Comparison of ENCODE assay signal across 10 cellular contexts in the genomic region with DNA sequence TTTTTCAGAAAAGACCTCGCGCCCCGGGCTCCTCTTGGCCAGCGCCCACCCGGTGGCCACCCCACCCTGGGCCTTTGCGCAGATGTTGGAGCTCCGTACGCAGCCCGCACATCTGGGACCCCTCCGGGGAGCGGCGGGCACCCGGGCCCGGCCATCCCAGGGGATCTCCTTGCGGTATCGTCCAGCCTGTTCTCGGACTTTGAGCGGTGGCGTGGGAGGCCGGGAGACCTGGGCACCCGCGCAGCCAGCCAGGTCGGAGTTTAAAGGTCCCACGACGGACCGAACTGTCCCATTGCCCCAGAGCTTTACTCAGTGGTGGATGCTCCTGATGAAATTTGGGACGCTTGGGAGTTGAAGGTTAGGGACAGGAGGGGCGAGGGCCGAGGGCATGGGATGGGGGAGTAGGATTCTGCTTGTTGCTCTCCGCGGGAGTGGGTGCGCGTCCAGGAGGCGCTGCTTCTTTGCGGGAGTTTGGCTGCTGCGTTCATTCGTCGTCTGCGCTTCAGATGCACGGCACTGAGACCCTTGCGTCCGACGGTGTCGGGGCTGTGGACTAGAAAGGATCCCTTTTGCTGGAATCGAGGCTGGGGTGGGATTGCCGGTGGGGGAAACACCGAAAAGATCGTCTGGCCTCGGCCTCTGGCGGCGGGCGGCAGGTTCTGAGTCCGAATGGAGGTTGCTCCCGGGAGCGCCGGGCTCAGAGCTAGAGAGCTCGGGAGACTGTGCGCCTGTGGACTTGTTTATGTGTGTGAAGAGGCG. TPM values are rescaled to one million over a fixed set of nuclear protein-coding genes. Genes with fewer than 3 reads are reported as not detected.
DNase-seq lines count a peak whose midpoint lies in the region; ATAC-seq and TF ChIP-seq lines count a peak whose summit lies in the region.
"Had no signal": no experiment of that assay in that cellular context is flagged by ENCODE, and none has a peak within 500 bp of the region (broad histone marks: within the 10 kb centered on the region; RNA-seq: fewer than 3 reads in every experiment).

No MANE protein-coding gene starts in this region.

- no peaks in the 10 kb centered on the region for H3K9me2 ChIP-seq in DOHH2 (replicated peaks; ENCODE audit: control insufficient read depth, low read length)

- H3K36me3 ChIP-seq in DOHH2 (ENCODE audit: control insufficient read depth, low read length) (no peaks in the 10 kb centered on the region), NT2/D1 (ENCODE audit: insufficient read depth, insufficient read length, low read length) (peaks cover 11% of the 10 kb centered on the region), prostate gland (no peaks in the 10 kb centered on the region)

- TF ChIP-seq POLR2A in prostate gland (IDR thresholded peaks at IDR 0.05) = no peak

- 2% methylated on average over 59 of the region's 59 CpGs for WGBS in prostate gland

- H4K20me1 ChIP-seq in DOHH2 (ENCODE audit: control insufficient read depth, insufficient read depth, low read depth, low read length) = no peaks in the 10 kb centered on the region

- H3K27me3 ChIP-seq in DOHH2 (ENCODE audit: control insufficient read depth, low read length) (peaks cover 49% of the 10 kb centered on the region), NT2/D1 (ENCODE audit: insufficient read depth, insufficient read length) (peaks cover 89% of the 10 kb centered on the region), prostate gland (replicated peaks; ENCODE audit: insufficient read depth) (peaks cover 7% of the 10 kb centered on the region)

- no peak for DNase-seq in NT2/D1 (ENCODE audit: low read depth, low spot score)
- no peak for DNase-seq in left ventricle myocardium superior
- no peak for DNase-seq in prostate gland (ENCODE audit: low spot score)
- no peak for DNase-seq in NCI-H510A (lab: John Stamatoyannopoulos, UW)
- no peak for DNase-seq in UCSD-AML1 (lab: John Stamatoyannopoulos, UW; ENCODE audit: unreplicated experiment)
- DNase-seq: activated T-cell treated with anti-CD3 and anti-CD28 coated beads, Interleukin-2, amount 50 U/mL, for 1 hour; DND-41 had no signal

- no peaks in the 10 kb centered on the region for H3F3A ChIP-seq in DOHH2 (ENCODE audit: control insufficient read depth, insufficient read depth)

- H3K4me2 ChIP-seq in DOHH2 (ENCODE audit: low read length) = peak overlapping the region; percentile 44

- intact Hi-C loops in left ventricle myocardium superior (cut with micrococcal nuclease) = no loop called here
- intact Hi-C loops in prostate gland (cut with DNase I) = loop anchor here (5.0 to 10.0 kb wide), 3 partner anchors 214 to 609 kb away; no protein-coding TSS in a partner anchor

- no peaks in the 10 kb centered on the region for H3K79me2 ChIP-seq in DOHH2 (ENCODE audit: control insufficient read depth, low read length)

- no peak for TF ChIP-seq CTCF in DOHH2 (IDR thresholded peaks at IDR 0.05; ENCODE audit: low read depth, low read length, poor library complexity, severe bottlenecking)
- TF ChIP-seq CTCF in prostate gland (IDR thresholded peaks at IDR 0.05) = no peak

- H3K27ac ChIP-seq in DOHH2 (ENCODE audit: low read depth, low read length) (no peak overlapping the region), prostate gland (peak overlapping the region in 1 of 2 donors; percentile 24)

- H3K9ac ChIP-seq in NT2/D1 (ENCODE audit: insufficient read length, low read depth) = peak overlapping the region; percentile 72

- H3K9me3 ChIP-seq in DOHH2 (ENCODE audit: control insufficient read depth, insufficient read depth, low read length) (no peaks in the 10 kb centered on the region), NT2/D1 (ENCODE audit: insufficient read depth, low read length) (peaks cover 11% of the 10 kb centered on the region; the same call in 1 of the 2 replicates), prostate gland (no peaks in the 10 kb centered on the region)

- peaks cover 31% of the 10 kb centered on the region for H3K4me1 ChIP-seq in DOHH2 (ENCODE audit: control insufficient read depth, low read length)
- peaks cover 8% of the 10 kb centered on the region for H3K4me1 ChIP-seq in NT2/D1 (ENCODE audit: insufficient read depth, insufficient read length)
- peaks cover 4% of the 10 kb centered on the region for H3K4me1 ChIP-seq in prostate gland (replicated peaks)

- peak overlapping the region; percentile 50 for H3K4me3 ChIP-seq in DOHH2 (ENCODE audit: low read length)
- H3K4me3 ChIP-seq in NT2/D1 (ENCODE audit: insufficient read length, low read depth) = peak overlapping the region; percentile 69
- peak overlapping the region; percentile 31 to 41 for H3K4me3 ChIP-seq in prostate gland

- ATAC-seq in left ventricle myocardium superior (peak; percentile 28), GM18517 (IDR thresholded peaks at IDR 0.05; ENCODE audit: unreplicated experiment) (no peak), HG03280 (IDR thresholded peaks at IDR 0.05; ENCODE audit: unreplicated experiment) (no peak)

RNA-seq across cellular contexts. Expression of a gene that starts 1.4 kb away (rescaled TPM):
- 1.1 TPM for total RNA-seq in left ventricle myocardium superior
- total RNA-seq in prostate gland = 1 to 10 TPM; 1.0 to 1.2 TPM
